1 cellular context compared by ENCODE assay signal in genomic region chr10:72277340-72277995, GRCh38.
TF ChIP-seq lines count a peak whose summit lies in the region.

No MANE protein-coding gene starts in this region.

TF ChIP-seq in HCT116, 20 proteins besides CTCF, POLR2A, EP300 and RAD21 (continued from another document):
- TF ChIP-seq, protein P1, sequence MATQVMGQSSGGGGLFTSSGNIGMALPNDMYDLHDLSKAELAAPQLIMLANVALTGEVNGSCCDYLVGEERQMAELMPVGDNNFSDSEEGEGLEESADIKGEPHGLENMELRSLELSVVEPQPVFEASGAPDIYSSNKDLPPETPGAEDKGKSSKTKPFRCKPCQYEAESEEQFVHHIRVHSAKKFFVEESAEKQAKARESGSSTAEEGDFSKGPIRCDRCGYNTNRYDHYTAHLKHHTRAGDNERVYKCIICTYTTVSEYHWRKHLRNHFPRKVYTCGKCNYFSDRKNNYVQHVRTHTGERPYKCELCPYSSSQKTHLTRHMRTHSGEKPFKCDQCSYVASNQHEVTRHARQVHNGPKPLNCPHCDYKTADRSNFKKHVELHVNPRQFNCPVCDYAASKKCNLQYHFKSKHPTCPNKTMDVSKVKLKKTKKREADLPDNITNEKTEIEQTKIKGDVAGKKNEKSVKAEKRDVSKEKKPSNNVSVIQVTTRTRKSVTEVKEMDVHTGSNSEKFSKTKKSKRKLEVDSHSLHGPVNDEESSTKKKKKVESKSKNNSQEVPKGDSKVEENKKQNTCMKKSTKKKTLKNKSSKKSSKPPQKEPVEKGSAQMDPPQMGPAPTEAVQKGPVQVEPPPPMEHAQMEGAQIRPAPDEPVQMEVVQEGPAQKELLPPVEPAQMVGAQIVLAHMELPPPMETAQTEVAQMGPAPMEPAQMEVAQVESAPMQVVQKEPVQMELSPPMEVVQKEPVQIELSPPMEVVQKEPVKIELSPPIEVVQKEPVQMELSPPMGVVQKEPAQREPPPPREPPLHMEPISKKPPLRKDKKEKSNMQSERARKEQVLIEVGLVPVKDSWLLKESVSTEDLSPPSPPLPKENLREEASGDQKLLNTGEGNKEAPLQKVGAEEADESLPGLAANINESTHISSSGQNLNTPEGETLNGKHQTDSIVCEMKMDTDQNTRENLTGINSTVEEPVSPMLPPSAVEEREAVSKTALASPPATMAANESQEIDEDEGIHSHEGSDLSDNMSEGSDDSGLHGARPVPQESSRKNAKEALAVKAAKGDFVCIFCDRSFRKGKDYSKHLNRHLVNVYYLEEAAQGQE (IDR thresholded peaks at IDR 0.05; ENCODE audit: low read depth): no peak
- TF ChIP-seq ZFX (IDR thresholded peaks at IDR 0.05): no peak
- no peak for TF ChIP-seq ZNF274 (IDR thresholded peaks at IDR 0.05; ENCODE audit: low read depth, low read length)
- TF ChIP-seq FOSL1 (IDR thresholded peaks at IDR 0.05; ENCODE audit: low read depth): no peak
- no peak for TF ChIP-seq ATF3 (IDR thresholded peaks at IDR 0.05)
- no peak for TF ChIP-seq CBX3 (IDR thresholded peaks at IDR 0.05; ENCODE audit: low read depth)
- TF ChIP-seq YY1 (IDR thresholded peaks at IDR 0.05; ENCODE audit: extremely low read depth, insufficient replicate concordance, low read depth, low read length): no peak
- no peak for TF ChIP-seq POLR2AphosphoS5 (IDR thresholded peaks at IDR 0.05; ENCODE audit: low read depth, low read length)
